ENCODE assay signal across 26 cellular contexts in the genomic region with DNA sequence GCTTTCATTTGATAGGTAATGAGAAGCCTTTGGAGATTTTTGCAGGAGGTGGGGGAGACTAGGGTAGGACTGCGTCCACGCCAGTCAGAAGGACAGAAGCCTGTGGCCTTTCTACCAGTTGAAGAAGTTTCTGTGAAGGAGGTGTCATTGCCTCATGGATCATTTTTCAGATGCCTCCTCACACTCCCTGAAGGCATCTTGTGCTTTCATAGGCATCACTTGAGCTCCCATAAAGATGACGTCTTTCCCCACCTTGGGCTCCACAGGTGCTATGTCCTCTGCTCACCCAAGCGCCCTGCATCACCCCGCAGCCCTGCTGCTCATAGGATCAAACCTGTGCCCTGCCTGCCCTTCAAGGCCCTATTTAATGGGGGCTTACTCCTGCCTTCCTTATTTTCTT. TPM values are rescaled to one million over a fixed set of nuclear protein-coding genes. Genes with fewer than 3 reads are reported as not detected.
DNase-seq lines count a peak whose midpoint lies in the region; ATAC-seq and TF ChIP-seq lines count a peak whose summit lies in the region.
"Had no signal": no experiment of that assay in that cellular context is flagged by ENCODE, and none has a peak within 500 bp of the region (broad histone marks: within the 10 kb centered on the region; RNA-seq: fewer than 3 reads in every experiment).

No MANE protein-coding gene starts in this region.

- no peaks in the 10 kb centered on the region for H3K36me3 ChIP-seq in lung (ENCODE audit: control insufficient read depth in 2 of 2, insufficient read depth in 2 of 2, low read length in 2 of 2)
- no peaks in the 10 kb centered on the region for H3K36me3 ChIP-seq in vagina
- H3K36me3 ChIP-seq in SJCRH30: no peaks in the 10 kb centered on the region
- H3K36me3 ChIP-seq: BE2C had no signal

- TF ChIP-seq CTCF in activated CD8-positive, alpha-beta T cell treated with anti-CD3 and anti-CD28 coated beads for 36 hours (IDR thresholded peaks at IDR 0.05): no peak
- TF ChIP-seq CTCF in lung (IDR thresholded peaks at IDR 0.05; ENCODE audit: control extremely low read depth, extremely low read depth) (no peak), vagina (IDR thresholded peaks at IDR 0.05) (no peak)
- TF ChIP-seq CTCF in CD4-positive, alpha-beta T cell (IDR thresholded peaks at IDR 0.05): no peak

- H3K27me3 Mint-ChIP-seq in activated CD8-positive, alpha-beta T cell treated with anti-CD3 and anti-CD28 coated beads, Interleukin-2, amount 10 ng/mL, durations not matched to agents 7 days and 5 days (ENCODE audit: low read depth): peaks cover 74% of the 10 kb centered on the region
- peaks cover 35% of the 10 kb centered on the region for H3K27me3 Mint-ChIP-seq in activated CD8-positive, alpha-beta T cell treated with anti-CD3 and anti-CD28 coated beads for 36 hours
- H3K27me3 Mint-ChIP-seq in CD4-positive, alpha-beta T cell: peaks cover 69% of the 10 kb centered on the region

- peaks cover 0 to 2% of the 10 kb centered on the region in 2 donors for H3K9me3 ChIP-seq in lung (ENCODE audit: control insufficient read depth in 2 of 2, insufficient read depth in 1 of 2, low read length in 1 of 2)
- no peaks in the 10 kb centered on the region for H3K9me3 ChIP-seq in vagina
- no peaks in the 10 kb centered on the region for H3K9me3 ChIP-seq in CD4-positive, alpha-beta T cell (ENCODE audit: control insufficient read depth, low read length)
- no peaks in the 10 kb centered on the region for H3K9me3 ChIP-seq in SJCRH30 (replicated peaks)
- H3K9me3 ChIP-seq: BE2C, SK-N-SH had no signal

- no peaks in the 10 kb centered on the region for H3K4me1 Mint-ChIP-seq in activated CD8-positive, alpha-beta T cell treated with anti-CD3 and anti-CD28 coated beads, Interleukin-2, amount 10 ng/mL, durations not matched to agents 7 days and 5 days (ENCODE audit: low read depth)
- H3K4me1 Mint-ChIP-seq in activated CD8-positive, alpha-beta T cell treated with anti-CD3 and anti-CD28 coated beads for 36 hours (ENCODE audit: low read depth): no peaks in the 10 kb centered on the region
- no peaks in the 10 kb centered on the region for H3K4me1 Mint-ChIP-seq in CD4-positive, alpha-beta T cell (ENCODE audit: low read depth)
- H3K4me1 Mint-ChIP-seq: CD14-positive monocyte had no signal

- H3K4me3 ChIP-seq in lung (no peak overlapping the region), vagina (no peak overlapping the region), SJCRH30 (no peak overlapping the region)
- H3K4me3 ChIP-seq: GM23338 had no signal

- POLR2A ChIA-PET in activated CD8-positive, alpha-beta T cell treated with anti-CD3 and anti-CD28 coated beads, Interleukin-2, amount 10 ng/mL, durations not matched to agents 7 days and 5 days (lab: Charles Lee): no interaction called here
- POLR2A ChIA-PET in activated CD8-positive, alpha-beta T cell treated with anti-CD3 and anti-CD28 coated beads for 36 hours (lab: Charles Lee): no interaction called here
- POLR2A ChIA-PET in CD4-positive, alpha-beta T cell (lab: Charles Lee): no interaction called here

- ATAC-seq in activated CD8-positive, alpha-beta T cell treated with anti-CD3 and anti-CD28 coated beads, Interleukin-2, amount 10 ng/mL, durations not matched to agents 7 days and 5 days: no peak
- ATAC-seq in activated CD8-positive, alpha-beta T cell treated with anti-CD3 and anti-CD28 coated beads for 36 hours: no peak
- no peak for ATAC-seq in lung (ENCODE audit: insufficient read depth, low FRiP score)
- no peak for ATAC-seq in CD4-positive, alpha-beta T cell (ENCODE audit: poor library complexity)
- ATAC-seq in GM21576 (IDR thresholded peaks at IDR 0.05; ENCODE audit: unreplicated experiment): no peak
- ATAC-seq: GM23338 had no signal

- peak; percentile 9 for DNase-seq in activated CD8-positive, alpha-beta T cell treated with anti-CD3 and anti-CD28 coated beads, Interleukin-2, amount 10 ng/mL, durations not matched to agents 7 days and 5 days
- no peak for DNase-seq in activated CD8-positive, alpha-beta T cell treated with anti-CD3 and anti-CD28 coated beads for 36 hours
- DNase-seq in activated CD8-positive, alpha-beta memory T cell treated with anti-CD3 and anti-CD28 coated beads, Interleukin-2, amount 50 U/mL, for 48 hours: peak; percentile 8
- DNase-seq in lung (ENCODE audit: low spot score): peak; percentile 11
- DNase-seq in vagina (ENCODE audit: extremely low spot score in 2 of 2): peak in 1 of 2 donors; percentile 40
- DNase-seq in CD4-positive, alpha-beta T cell: no peak
- DNase-seq in SJCRH30: no peak
- DNase-seq: 8988T, ACHN, BE2C, Calu3, HCEC 1CT, NCI-H1048, NCI-H1417 treated with DMSO at 0.1 percent for 48 hours, NCI-H1694 treated with DMSO at 0.1 percent for 48 hours, NCI-H2081, NCI-H2227 treated with DMSO at 0.1 percent for 48 hours, NCI-H510A, NCI-H69, RPMI8226, SHP77 treated with DMSO at 0.1 percent for 48 hours, SK-N-SH had no signal

- no peak overlapping the region for H3K4me3 Mint-ChIP-seq in activated CD8-positive, alpha-beta T cell treated with anti-CD3 and anti-CD28 coated beads, Interleukin-2, amount 10 ng/mL, durations not matched to agents 7 days and 5 days
- no peak overlapping the region for H3K4me3 Mint-ChIP-seq in activated CD8-positive, alpha-beta T cell treated with anti-CD3 and anti-CD28 coated beads for 36 hours
- H3K4me3 Mint-ChIP-seq in CD4-positive, alpha-beta T cell: no peak overlapping the region
- H3K4me3 Mint-ChIP-seq: CD14-positive monocyte, GM23338 had no signal

- H3K4me1 ChIP-seq in lung (ENCODE audit: control insufficient read depth in 2 of 2, insufficient read depth in 2 of 2, low read length in 2 of 2) (no peaks in the 10 kb centered on the region), vagina (peaks cover 24% of the 10 kb centered on the region), SJCRH30 (no peaks in the 10 kb centered on the region)

- intact Hi-C loops in activated CD8-positive, alpha-beta T cell treated with anti-CD3 and anti-CD28 coated beads for 36 hours (cut with micrococcal nuclease): no loop called here
- intact Hi-C loops in vagina (cut with DNase I): loop anchor here (10.0 kb wide), 1 partner anchor 75 kb away; no protein-coding TSS in a partner anchor
- intact Hi-C loops in CD4-positive, alpha-beta T cell (cut with DNase I, micrococcal nuclease): no loop called here

- no peak overlapping the region for H3K27ac Mint-ChIP-seq in activated CD8-positive, alpha-beta T cell treated with anti-CD3 and anti-CD28 coated beads, Interleukin-2, amount 10 ng/mL, durations not matched to agents 7 days and 5 days
- H3K27ac Mint-ChIP-seq in activated CD8-positive, alpha-beta T cell treated with anti-CD3 and anti-CD28 coated beads for 36 hours: no peak overlapping the region
- H3K27ac Mint-ChIP-seq in CD4-positive, alpha-beta T cell: no peak overlapping the region
- H3K27ac Mint-ChIP-seq: CD14-positive monocyte, GM23338 had no signal

- H3K36me3 Mint-ChIP-seq in activated CD8-positive, alpha-beta T cell treated with anti-CD3 and anti-CD28 coated beads, Interleukin-2, amount 10 ng/mL, durations not matched to agents 7 days and 5 days (ENCODE audit: low read depth): no peaks in the 10 kb centered on the region
- no peaks in the 10 kb centered on the region for H3K36me3 Mint-ChIP-seq in activated CD8-positive, alpha-beta T cell treated with anti-CD3 and anti-CD28 coated beads for 36 hours (ENCODE audit: low read depth)
- no peaks in the 10 kb centered on the region for H3K36me3 Mint-ChIP-seq in CD4-positive, alpha-beta T cell (ENCODE audit: low read depth)
- H3K36me3 Mint-ChIP-seq: CD14-positive monocyte had no signal

- WGBS in lung, 2 donors: 88 to 99% methylated on average over 5 of the region's 5 CpGs

- H3K9me3 Mint-ChIP-seq in activated CD8-positive, alpha-beta T cell treated with anti-CD3 and anti-CD28 coated beads, Interleukin-2, amount 10 ng/mL, durations not matched to agents 7 days and 5 days (ENCODE audit: insufficient read depth): no peaks in the 10 kb centered on the region
- H3K9me3 Mint-ChIP-seq in activated CD8-positive, alpha-beta T cell treated with anti-CD3 and anti-CD28 coated beads for 36 hours: no peaks in the 10 kb centered on the region
- H3K9me3 Mint-ChIP-seq in CD4-positive, alpha-beta T cell: no peaks in the 10 kb centered on the region
- H3K9me3 Mint-ChIP-seq: GM23338 had no signal

- H3K27me3 ChIP-seq in lung (ENCODE audit: control insufficient read depth, insufficient read depth): no peaks in the 10 kb centered on the region
- H3K27me3 ChIP-seq in vagina: no peaks in the 10 kb centered on the region
- peaks cover 27% of the 10 kb centered on the region for H3K27me3 ChIP-seq in CD4-positive, alpha-beta T cell (ENCODE audit: control insufficient read depth, insufficient read depth, low read length)
- peaks cover 8% of the 10 kb centered on the region; the same call in 1 of the 2 replicates for H3K27me3 ChIP-seq in SJCRH30
- H3K27me3 ChIP-seq: BE2C had no signal

- H3K27ac ChIP-seq in lung (ENCODE audit: low read depth in 1 of 2, low read length in 1 of 2) (no peak overlapping the region), vagina (peak overlapping the region; percentile 64), SJCRH30 (no peak overlapping the region)
- H3K27ac ChIP-seq in CD4-positive, alpha-beta T cell (ENCODE audit: low read depth, low read length): no peak overlapping the region
- H3K27ac ChIP-seq: HL-60 had no signal

- no peak for TF ChIP-seq POLR2A in vagina (IDR thresholded peaks at IDR 0.05)

- CTCF ChIA-PET in activated CD8-positive, alpha-beta T cell treated with anti-CD3 and anti-CD28 coated beads, Interleukin-2, amount 10 ng/mL, durations not matched to agents 7 days and 5 days (lab: Charles Lee): no interaction called here
- CTCF ChIA-PET in activated CD8-positive, alpha-beta T cell treated with anti-CD3 and anti-CD28 coated beads for 36 hours (lab: Charles Lee): no interaction called here
- CTCF ChIA-PET in CD4-positive, alpha-beta T cell (lab: Charles Lee): no interaction called here

RNA-seq across cellular contexts. Expression of a gene that starts 7.5 kb away (rescaled TPM):
- under 1 TPM; 0.18 to 0.39 TPM for total RNA-seq in activated CD8-positive, alpha-beta T cell treated with anti-CD3 and anti-CD28 coated beads, Interleukin-2, amount 10 ng/mL, durations not matched to agents 7 days and 5 days
- 1 to 10 TPM; 1.7 to 3.6 TPM for total RNA-seq in activated CD8-positive, alpha-beta T cell treated with anti-CD3 and anti-CD28 coated beads for 36 hours
- 1 to 10 TPM; 1.7 to 1.8 TPM for total RNA-seq in lung
- polyA plus RNA-seq in lung: under 1 TPM; 0.35 to 0.39 TPM
- 15.5 TPM for total RNA-seq in vagina
- under 1 TPM; 0.08 to 0.20 TPM for total RNA-seq in CD4-positive, alpha-beta T cell
- not detected in 2 replicates for total RNA-seq in SJCRH30 (2014; rRNA removed; shearing (Covaris generic))
- total RNA-seq: Calu3 had no signal

Comparison
In these comparisons a context has a peak if more than half of its experiments do, and no peak if none do; other contexts are left out.
1. DNase-seq: peak in activated CD8-positive, alpha-beta T cell treated with anti-CD3 and anti-CD28 coated beads, Interleukin-2, amount 10 ng/mL, durations not matched to agents 7 days and 5 days (single experiment), activated CD8-positive, alpha-beta memory T cell treated with anti-CD3 and anti-CD28 coated beads, Interleukin-2, amount 50 U/mL, for 48 hours (single experiment) and lung (single experiment); none in activated CD8-positive, alpha-beta T cell treated with anti-CD3 and anti-CD28 coated beads for 36 hours (single experiment), CD4-positive, alpha-beta T cell (0 of 10) and SJCRH30 (0 of 2).